ENCODE assay signal across 8 cellular contexts in the genomic region with DNA sequence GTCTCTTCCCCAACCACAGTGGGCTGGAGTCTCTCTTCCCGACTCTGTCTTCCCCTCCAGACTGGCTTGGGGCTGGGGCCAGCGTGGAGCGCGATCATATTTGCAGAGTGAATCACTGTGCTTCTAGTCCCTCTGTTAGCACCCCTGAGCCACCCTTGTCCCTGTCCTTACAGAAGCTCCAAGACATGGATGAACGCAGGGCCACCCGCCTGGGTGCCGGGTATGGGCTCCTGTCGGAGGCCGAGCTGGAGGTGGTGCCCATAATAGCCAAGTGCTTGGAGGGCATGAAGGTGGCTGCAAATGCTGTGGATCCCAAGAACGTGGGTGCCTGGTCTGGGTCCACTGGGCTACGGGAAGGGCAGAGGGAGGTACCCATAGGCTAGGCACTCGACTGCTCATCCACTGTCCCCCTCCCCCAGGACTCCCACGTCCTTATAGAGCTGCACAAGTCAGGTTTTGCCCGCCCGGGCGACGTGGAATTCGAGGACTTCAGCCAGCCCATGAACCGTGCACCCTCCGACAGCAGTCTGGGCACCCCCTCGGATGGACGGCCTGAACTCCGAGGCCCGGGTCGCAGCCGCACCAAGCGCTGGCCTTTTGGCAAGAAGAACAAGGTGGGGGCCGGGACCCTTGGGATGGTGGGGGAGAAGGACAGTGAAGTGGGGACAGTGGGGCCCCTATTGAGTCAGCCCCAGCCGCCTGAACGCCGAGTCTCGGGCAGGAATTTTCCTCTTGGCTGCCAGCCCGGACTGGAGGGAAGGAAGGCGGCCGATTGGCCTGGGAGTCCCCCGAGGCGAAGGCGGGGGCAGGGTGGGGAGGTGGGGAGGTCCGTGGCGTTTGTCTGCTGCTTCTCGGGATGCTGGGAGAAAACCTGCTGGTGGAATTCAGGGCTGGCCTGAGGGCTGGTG. TPM values are rescaled to one million over a fixed set of nuclear protein-coding genes. Genes with fewer than 3 reads are reported as not detected.
DNase-seq lines count a peak whose midpoint lies in the region; ATAC-seq and TF ChIP-seq lines count a peak whose summit lies in the region.

No MANE protein-coding gene starts in this region.

- no peak for ATAC-seq in HG03025 (IDR thresholded peaks at IDR 0.05; ENCODE audit: low FRiP score, unreplicated experiment)

- H3K9ac ChIP-seq in HUES6 (ENCODE audit: low read length) (peak overlapping the region; percentile 64), endodermal cell (ENCODE audit: extremely low read depth, low read length, poor library complexity, severe bottlenecking) (no peak overlapping the region)

- no peaks in the 10 kb centered on the region for H3K9me3 Mint-ChIP-seq in endodermal cell

- H3K27me3 Mint-ChIP-seq in endodermal cell (ENCODE audit: insufficient read depth) = no peaks in the 10 kb centered on the region

- H3K36me3 ChIP-seq in HUES6 (ENCODE audit: control insufficient read depth, insufficient read depth, low read length) (peaks cover 81% of the 10 kb centered on the region), endodermal cell (ENCODE audit: control insufficient read depth, insufficient read depth, low read length) (peaks cover 82% of the 10 kb centered on the region)

- peaks cover 68% of the 10 kb centered on the region for H3K36me3 Mint-ChIP-seq in endodermal cell (ENCODE audit: low read depth)

- DNase-seq in A172 (ENCODE audit: low spot score) (peak; percentile 89), endodermal cell (no peak), midbrain (lab: John Stamatoyannopoulos, UW) (peak; percentile 77), COLO668 (lab: John Stamatoyannopoulos, UW; ENCODE audit: unreplicated experiment) (no peak)
- no peak for DNase-seq in activated CD4-positive, alpha-beta T cell treated with anti-CD3 and anti-CD28 coated beads for 1 hour
- no peak for DNase-seq in stimulated activated naive CD4-positive, alpha-beta T cell treated with Interleukin-2 at 50 U/mL for 16 hours (lab: John Stamatoyannopoulos, UW)

- H3K27ac ChIP-seq in HUES6 (ENCODE audit: low read depth, low read length) (peak overlapping the region; percentile 65; the same call in 1 of the 2 replicates), endodermal cell (ENCODE audit: low read depth, low read length) (peak overlapping the region; percentile 61)

- no peak overlapping the region for H3K4me3 Mint-ChIP-seq in endodermal cell

- WGBS in endodermal cell (ENCODE audit: insufficient coverage in 1 of 2, insufficient read length in 1 of 2), 2 experiments = 83 to 91% methylated on average over 21 to 41 of the region's 41 CpGs

- H3K4me3 ChIP-seq in HUES6 (ENCODE audit: low read depth, low read length) (peak overlapping the region; percentile 38; the same call in 1 of the 2 replicates), endodermal cell (ENCODE audit: low read length) (peak overlapping the region; percentile 39)

- peak overlapping the region; percentile 77 for H3K27ac Mint-ChIP-seq in endodermal cell

- H3K4me1 Mint-ChIP-seq in endodermal cell = peaks cover 27% of the 10 kb centered on the region

- TF ChIP-seq CTCF in endodermal cell (conservative IDR thresholded peaks at IDR 0.05) = no peak

- H3K9me3 ChIP-seq in HUES6 (ENCODE audit: control insufficient read depth, insufficient read depth, low read depth, low read length) = no peaks in the 10 kb centered on the region
- no peaks in the 10 kb centered on the region for H3K9me3 ChIP-seq in endodermal cell (ENCODE audit: control insufficient read depth, low read length)

- H3K27me3 ChIP-seq in HUES6 (ENCODE audit: control insufficient read depth, insufficient read depth, low read length) (no peaks in the 10 kb centered on the region), endodermal cell (ENCODE audit: control insufficient read depth, insufficient read depth, low read length, poor library complexity, severe bottlenecking) (no peaks in the 10 kb centered on the region)

- peaks cover 34% of the 10 kb centered on the region for H3K4me1 ChIP-seq in HUES6 (ENCODE audit: control insufficient read depth, insufficient read depth, low read length)
- peaks cover 3% of the 10 kb centered on the region for H3K4me1 ChIP-seq in endodermal cell (ENCODE audit: control insufficient read depth, insufficient read depth, low read length)

RNA-seq across cellular contexts. Expression of a gene that starts 5.2 kb away (rescaled TPM):
- total RNA-seq in A172 (2014; rRNA removed; shearing (Covaris generic)) = 56.2 and 58.3 TPM in 2 replicates
- 100 to 1,000 TPM; 111 to 116 TPM for total RNA-seq in endodermal cell
- polyA plus RNA-seq in endodermal cell (2013, experiment 1 of 2) = 61.0 TPM
- 65.1 TPM for polyA plus RNA-seq in endodermal cell (2013, experiment 2 of 2)

RNA-seq across cellular contexts. Expression of a gene that starts 7.3 kb away (rescaled TPM):
- 57.8 and 62.3 TPM in 2 replicates for total RNA-seq in A172 (2014; rRNA removed; shearing (Covaris generic))
- 10 to 100 TPM; 61.4 to 67.2 TPM for total RNA-seq in endodermal cell
- polyA plus RNA-seq in endodermal cell (2013, experiment 1 of 2) = 36.8 TPM
- 36.6 TPM for polyA plus RNA-seq in endodermal cell (2013, experiment 2 of 2)

RNA-seq across cellular contexts. Expression of a gene that starts 22.6 kb away (rescaled TPM):
- not detected in 2 replicates for total RNA-seq in A172 (2014; rRNA removed; shearing (Covaris generic))
- 10 to 100 TPM; 10.7 to 16.4 TPM for total RNA-seq in endodermal cell
- 1.0 TPM for polyA plus RNA-seq in endodermal cell (2013, experiment 1 of 2)
- polyA plus RNA-seq in endodermal cell (2013, experiment 2 of 2) = 1.1 TPM

RNA-seq across cellular contexts. Expression of a gene that starts 24.2 kb away (rescaled TPM):
- total RNA-seq in A172 (2014; rRNA removed; shearing (Covaris generic)) = 0.47 and 1.9 TPM in 2 replicates
- total RNA-seq in endodermal cell = 10 to 100 TPM; 13.7 to 23.5 TPM
- 1.6 TPM for polyA plus RNA-seq in endodermal cell (2013, experiment 1 of 2)
- polyA plus RNA-seq in endodermal cell (2013, experiment 2 of 2) = 1.8 TPM

RNA-seq across cellular contexts. Expression of a gene that starts 27.9 kb away (rescaled TPM):
- total RNA-seq in A172 (2014; rRNA removed; shearing (Covaris generic)) = 0.14 TPM in 1 of 2 replicates, not detected in the other
- not detected for total RNA-seq in endodermal cell
- polyA plus RNA-seq in endodermal cell (2013, experiment 1 of 2) = not detected
- not detected for polyA plus RNA-seq in endodermal cell (2013, experiment 2 of 2)

Comparison
In these comparisons a context has a peak if more than half of its experiments do, and no peak if none do; other contexts are left out.
1. DNase-seq: peak in A172 (single experiment) and midbrain (single experiment); none in endodermal cell (single experiment), COLO668 (single experiment), activated CD4-positive, alpha-beta T cell treated with anti-CD3 and anti-CD28 coated beads for 1 hour (single experiment) and stimulated activated naive CD4-positive, alpha-beta T cell treated with Interleukin-2 at 50 U/mL for 16 hours (single experiment).
2. RNA of a gene that starts 22.6 kb away (total RNA-seq): 10.7 to 16.4 TPM in endodermal cell; not detected in A172; every median in the first group is over 10 times any median in the second.